Comparison of ENCODE assay signal across 35 cellular contexts in the genomic region with DNA sequence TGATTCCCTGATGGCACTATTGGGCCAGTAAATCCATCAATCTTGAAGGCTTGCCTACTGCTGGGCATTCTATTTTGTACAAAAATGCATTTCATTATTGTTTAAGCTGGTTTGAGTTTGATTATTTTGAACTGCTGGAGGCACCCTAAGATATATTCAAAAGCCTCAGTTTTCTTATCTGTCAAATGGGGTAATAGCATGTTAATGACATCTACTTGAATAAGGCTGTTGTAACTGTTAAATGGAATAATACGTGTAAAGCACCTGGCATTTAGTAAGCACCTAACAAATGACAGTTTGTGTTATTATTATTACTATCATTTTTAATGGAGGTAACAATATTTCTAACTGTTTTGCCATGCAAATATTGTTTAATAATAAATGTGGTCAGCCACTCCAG. TPM values are rescaled to one million over a fixed set of nuclear protein-coding genes. Genes with fewer than 3 reads are reported as not detected.
"Had no signal": no experiment of that assay in that cellular context is flagged by ENCODE, and none has a peak within 500 bp of the region (broad histone marks: within the 10 kb centered on the region; RNA-seq: fewer than 3 reads in every experiment).

No MANE protein-coding gene starts in this region.

- DNase-seq: Karpas-422, Kasumi-1, MG63, MM.1S, MV-4-11, NCI-H1048, NCI-H1092, NCI-H1092 treated with DMSO at 0.1 percent for 48 hours, NCI-H1105, NCI-H1105 treated with DMSO at 0.1 percent for 48 hours, NCI-H1417, NCI-H1417 treated with DMSO at 0.1 percent for 48 hours, NCI-H1436, NCI-H1436 treated with DMSO at 0.1 percent for 48 hours, NCI-H146, NCI-H1694, NCI-H1694 treated with DMSO at 0.1 percent for 48 hours, NCI-H187, NCI-H187 treated with DMSO at 0.1 percent for 48 hours, NCI-H1930, NCI-H2029, NCI-H2029 treated with DMSO at 0.1 percent for 48 hours, NCI-H2081, NCI-H2081 treated with DMSO at 0.1 percent for 48 hours, NCI-H2107, NCI-H2171, NCI-H2171 treated with DMSO at 0.1 percent for 48 hours, NCI-H2227 treated with DMSO at 0.1 percent for 48 hours, NCI-H226, NCI-H345, NCI-H446, NCI-H446 treated with DMSO at 0.1 percent for 48 hours, NCI-H510A, NCI-H510A treated with DMSO at 0.1 percent for 48 hours had no signal

- H3K27me3 ChIP-seq: MG63 had no signal

- H3K4me3 ChIP-seq: MG63 had no signal

- H3K36me3 ChIP-seq: MG63 had no signal

- H3K9me3 ChIP-seq: MG63 had no signal

RNA-seq across cellular contexts. Expression of a gene that starts 6.9 kb away (rescaled TPM):
- total RNA-seq: MCF 10A had no signal
